In genomic region chr20:7938058-7938457, GRCh38 we compare ENCODE assay signal across 31 cellular contexts. TPM values are rescaled to one million over a fixed set of nuclear protein-coding genes. Genes with fewer than 3 reads are reported as not detected.
"Had no signal": no experiment of that assay in that cellular context is flagged by ENCODE, and none has a peak within 500 bp of the region (broad histone marks: within the 10 kb centered on the region; RNA-seq: fewer than 3 reads in every experiment).

No MANE protein-coding gene starts in this region.

- H3K27me3 ChIP-seq: brain microvascular endothelial cell, SJCRH30 had no signal

- H3K4me1 ChIP-seq: SJCRH30 had no signal

- H3K27ac ChIP-seq: brain microvascular endothelial cell, SJCRH30 had no signal

- ATAC-seq: activated CD4-positive, CD25-positive, alpha-beta regulatory T cell treated with anti-CD3 and anti-CD28 coated beads, Interleukin-2, amount 50 U/mL, for 24 hours; activated CD8-positive, alpha-beta T cell treated with anti-CD3 and anti-CD28 coated beads for 36 hours; activated T-cell treated with anti-CD3 and anti-CD28 coated beads, Interleukin-2, amount 50 U/mL, for 72 hours; Panc1 had no signal

- H3K4me2 ChIP-seq: SK-N-SH had no signal

- H3K4me3 ChIP-seq: MG63, SJCRH30 had no signal

- H3K36me3 ChIP-seq: brain microvascular endothelial cell, MG63, SJCRH30 had no signal

- H3K9me3 ChIP-seq: MG63, SJCRH30, SK-N-SH had no signal

- H3K9ac ChIP-seq: SK-N-SH had no signal

- DNase-seq: activated CD4-positive, alpha-beta T cell treated with anti-CD3 and anti-CD28 coated beads for 4 hours; activated CD8-positive, alpha-beta memory T cell treated with anti-CD3 and anti-CD28 coated beads, Interleukin-2, amount 50 U/mL, for 4 hours; activated CD8-positive, alpha-beta T cell treated with anti-CD3 and anti-CD28 coated beads for 36 hours; activated gamma-delta T cell treated with Interleukin-2 at 50 U/mL for 16 hours; activated naive CD4-positive, alpha-beta T cell treated with anti-CD3 and anti-CD28 coated beads, Interleukin-2, amount 10 ng/mL, durations not matched to agents 7 days and 5 days; activated naive CD8-positive, alpha-beta T cell treated with anti-CD3 and anti-CD28 coated beads for 36 hours; activated T-cell treated with anti-CD3 and anti-CD28 coated beads, Interleukin-2, amount 50 U/mL, for 72 hours; brain microvascular endothelial cell; KG1; MG63; MV-4-11; NCI-H1105; NCI-H1436; NCI-H1694 treated with DMSO at 0.1 percent for 48 hours; NCI-H2029 treated with DMSO at 0.1 percent for 48 hours; NCI-H345; NCI-H510A; NCI-H526 treated with DMSO at 0.1 percent for 48 hours; NCI-H82; Right ventricle myocardium superior; RPMI8226; SJCRH30; SK-N-SH; T-helper 1 cell had no signal

RNA-seq across cellular contexts. Expression of gene HAO1, which starts 2.2 kb away (rescaled TPM):
- total RNA-seq: activated CD8-positive, alpha-beta T cell treated with anti-CD3 and anti-CD28 coated beads for 36 hours; activated naive CD8-positive, alpha-beta T cell treated with anti-CD3 and anti-CD28 coated beads for 36 hours; activated T-cell treated with anti-CD3 and anti-CD28 coated beads, Interleukin-2, amount 50 U/mL, for 72 hours; activated T-helper 2 cell treated with anti-CD3 and anti-CD28 coated beads, Interferon-gamma antibody, Interleukin-2, Interleukin-4, amounts not matched to agents 10 μg/mL and 5 μg/mL and 100 μg/mL, durations not matched to agents 14 hours and 24 hours and 36 hours; cardiac septum; OCI-LY7; Right ventricle myocardium superior; SJCRH30; T-helper 2 cell treated with Interferon-gamma antibody and Interleukin-4, amounts not matched to agents 100 ng/mL and 5 ng/mL, for 36 hours had no signal
- polyA plus RNA-seq: adipose tissue, SK-N-SH had no signal
